28 cellular contexts compared by ENCODE assay signal in genomic region chr3:19769694-19770093, GRCh38.
DNase-seq lines count a peak whose midpoint lies in the region; ATAC-seq lines count a peak whose summit lies in the region.
"Had no signal": no experiment of that assay in that cellular context is flagged by ENCODE, and none has a peak within 500 bp of the region (broad histone marks: within the 10 kb centered on the region; RNA-seq: fewer than 3 reads in every experiment).

No MANE protein-coding gene starts in this region.

- peak; percentile 50 for ATAC-seq in GM18909 (IDR thresholded peaks at IDR 0.05; ENCODE audit: poor library complexity, unreplicated experiment)
- peak; percentile 79 for ATAC-seq in HG02870 (IDR thresholded peaks at IDR 0.05; ENCODE audit: unreplicated experiment)
- ATAC-seq in HG03378 (IDR thresholded peaks at IDR 0.05; ENCODE audit: unreplicated experiment), result peak; percentile 64
- ATAC-seq: activated naive CD4-positive, alpha-beta T cell treated with anti-CD3 and anti-CD28 coated beads, Interleukin-2, amount 50 U/mL, for 72 hours; foreskin keratinocyte; left lung had no signal

- DNase-seq in activated CD8-positive, alpha-beta memory T cell treated with anti-CD3 and anti-CD28 coated beads for 24 hours, result no peak
- DNase-seq in cerebellum (ENCODE audit: low spot score) (no peak), nucleus accumbens (lab: John Stamatoyannopoulos, UW) (no peak)
- DNase-seq in activated CD8-positive, alpha-beta memory T cell treated with anti-CD3 and anti-CD28 coated beads, Interleukin-2, amount 50 U/mL, for 4 hours, result no peak
- DNase-seq: activated CD4-positive, alpha-beta T cell treated with anti-CD3 and anti-CD28 coated beads for 48 hours; activated effector memory CD4-positive, alpha-beta T cell treated with Interleukin-2 at 50 U/mL for 16 hours; activated T-cell treated with anti-CD3 and anti-CD28 coated beads, Interleukin-2, amount 50 U/mL, for 1 hour; amygdala; brain microvascular endothelial cell; cerebellar nuclear complex; DMS153; esophagus squamous epithelium; foreskin keratinocyte; H9; head of caudate nucleus; islet precursor cell; Karpas-422; left lung; NCI-H146; NCI-H774; sigmoid colon; stimulated activated CD4-positive, alpha-beta T cell treated with anti-CD3 and anti-CD28 coated beads, Interleukin-4, amount 100 ng/mL, for 1 hour; T-helper 9 cell; WERI-Rb-1 had no signal
